11 cellular contexts compared by ENCODE assay signal in the genomic region with DNA sequence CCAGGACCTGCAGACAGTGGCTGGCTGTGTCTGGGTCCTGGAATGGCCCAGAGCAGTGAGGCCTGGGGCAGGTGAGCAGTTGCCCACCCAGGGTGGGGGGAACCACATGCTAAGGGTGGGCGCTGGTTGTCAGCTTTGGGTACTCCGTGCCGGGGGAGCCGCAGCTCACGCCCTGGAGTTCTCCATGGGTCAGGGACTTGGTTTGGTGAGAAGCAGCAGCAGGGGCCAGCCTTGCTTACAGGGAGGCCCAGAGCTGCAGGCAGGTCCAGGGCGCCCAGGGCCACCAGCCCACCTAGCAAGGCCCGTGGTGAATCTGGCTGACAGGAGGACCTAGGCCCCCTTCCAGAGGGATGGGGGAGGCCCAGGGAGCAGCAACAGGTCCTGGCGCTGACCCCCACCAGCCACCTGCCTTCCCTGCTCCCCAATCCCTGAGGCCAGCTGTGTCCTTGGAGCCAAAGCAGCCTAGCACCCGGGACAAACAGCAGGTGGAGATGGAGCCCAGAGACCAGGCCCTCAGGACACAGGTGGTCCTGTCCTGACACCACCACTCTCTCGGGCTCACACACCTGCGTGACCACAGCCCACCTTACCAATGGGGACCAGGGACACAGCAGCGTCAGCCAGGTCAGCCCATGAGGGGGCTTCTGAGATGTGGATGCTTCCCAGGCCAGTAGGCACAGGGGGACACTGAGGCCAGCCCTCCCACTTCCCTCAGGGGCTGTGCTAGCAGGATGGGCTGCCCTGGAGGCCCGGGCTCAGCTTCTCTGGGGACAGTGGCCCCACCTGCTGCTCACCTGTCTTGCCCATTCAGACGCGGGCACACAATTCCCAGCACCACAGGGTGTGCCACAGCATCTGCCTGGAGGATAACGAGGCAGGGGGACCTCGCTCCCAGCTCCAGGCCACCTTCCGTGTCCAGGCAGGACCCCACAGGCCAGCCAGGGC. TPM values are rescaled to one million over a fixed set of nuclear protein-coding genes. Genes with fewer than 3 reads are reported as not detected.
DNase-seq lines count a peak whose midpoint lies in the region; ATAC-seq and TF ChIP-seq lines count a peak whose summit lies in the region.
"Had no signal": no experiment of that assay in that cellular context is flagged by ENCODE, and none has a peak within 500 bp of the region (broad histone marks: within the 10 kb centered on the region; RNA-seq: fewer than 3 reads in every experiment).

No MANE protein-coding gene starts in this region.

- H3K36me3 Mint-ChIP-seq in activated T-helper 2 cell treated with anti-CD3 and anti-CD28 coated beads, Interferon-gamma antibody, Interleukin-2, Interleukin-4, amounts not matched to agents 10 μg/mL and 5 μg/mL and 100 μg/mL, durations not matched to agents 14 hours and 24 hours and 36 hours (ENCODE audit: low read depth), result no peaks in the 10 kb centered on the region
- H3K36me3 Mint-ChIP-seq in activated T-helper 1 cell treated with anti-CD3 and anti-CD28 coated beads, Interleukin-12 subunit alpha, Interleukin-12 subunit beta, Interleukin-2, Interleukin-4 antibody, amounts not matched to agents 30 ng/mL and 10 ng/mL and 1 ng/mL, durations not matched to agents 14 hours and 24 hours and 36 hours (ENCODE audit: low read depth), result no peaks in the 10 kb centered on the region

- H3K23ac ChIP-seq in trophoblast cell (ENCODE audit: low read length), result no peak overlapping the region

- no peak overlapping the region for H3K4me3 ChIP-seq in DND-41 (ENCODE audit: low read depth in 1 of 2, low read length in 2 of 2)
- H3K4me3 ChIP-seq in iPS-15b (ENCODE audit: low read depth, low read length), result no peak overlapping the region
- peak overlapping the region in 2 of 4 donors; percentile 13 to 96 for H3K4me3 ChIP-seq in gastrocnemius medialis
- no peak overlapping the region for H3K4me3 ChIP-seq in trophoblast cell (ENCODE audit: low read depth, low read length)
- H3K4me3 ChIP-seq: GM23338 had no signal

- H3K36me3 ChIP-seq in DND-41 (ENCODE audit: insufficient read depth, low read length) (peaks cover 55% of the 10 kb centered on the region), iPS-15b (ENCODE audit: control insufficient read depth, insufficient read depth, low read length) (peaks cover 11% of the 10 kb centered on the region), gastrocnemius medialis (peaks cover 0 to 11% of the 10 kb centered on the region in 2 donors), trophoblast cell (ENCODE audit: control insufficient read depth in 1 of 2, insufficient read depth in 2 of 2, low read length in 2 of 2) (peaks cover 51 to 56% of the 10 kb centered on the region in 2 experiments)

- H3K9me3 ChIP-seq in DND-41 (ENCODE audit: insufficient read depth, low read length, severe bottlenecking) (no peaks in the 10 kb centered on the region), iPS-15b (ENCODE audit: control insufficient read depth, insufficient read depth, low read length) (no peaks in the 10 kb centered on the region), gastrocnemius medialis (no peaks in the 10 kb centered on the region), trophoblast cell (ENCODE audit: insufficient read depth, low read depth, low read length) (peaks cover 2% of the 10 kb centered on the region)

- H3K4me1 Mint-ChIP-seq in activated T-helper 2 cell treated with anti-CD3 and anti-CD28 coated beads, Interferon-gamma antibody, Interleukin-2, Interleukin-4, amounts not matched to agents 10 μg/mL and 5 μg/mL and 100 μg/mL, durations not matched to agents 14 hours and 24 hours and 36 hours (ENCODE audit: low read depth), result no peaks in the 10 kb centered on the region
- no peaks in the 10 kb centered on the region for H3K4me1 Mint-ChIP-seq in activated T-helper 1 cell treated with anti-CD3 and anti-CD28 coated beads, Interleukin-12 subunit alpha, Interleukin-12 subunit beta, Interleukin-2, Interleukin-4 antibody, amounts not matched to agents 30 ng/mL and 10 ng/mL and 1 ng/mL, durations not matched to agents 14 hours and 24 hours and 36 hours (ENCODE audit: low read depth)

- H3K79me1 ChIP-seq in trophoblast cell (ENCODE audit: low read length), result peaks cover 10% of the 10 kb centered on the region

- in situ Hi-C loops in gastrocnemius medialis (cut with MboI; ENCODE audit: low sequenced_read_pairs in 4 of 4), result no loop called here

- H2AK5ac ChIP-seq in trophoblast cell (ENCODE audit: low read length), result no peak overlapping the region

- TF ChIP-seq POLR2A in gastrocnemius medialis (IDR thresholded peaks at IDR 0.05), result no peak

- H3K27ac Mint-ChIP-seq in activated T-helper 2 cell treated with anti-CD3 and anti-CD28 coated beads, Interferon-gamma antibody, Interleukin-2, Interleukin-4, amounts not matched to agents 10 μg/mL and 5 μg/mL and 100 μg/mL, durations not matched to agents 14 hours and 24 hours and 36 hours, result no peak overlapping the region
- no peak overlapping the region for H3K27ac Mint-ChIP-seq in activated T-helper 1 cell treated with anti-CD3 and anti-CD28 coated beads, Interleukin-12 subunit alpha, Interleukin-12 subunit beta, Interleukin-2, Interleukin-4 antibody, amounts not matched to agents 30 ng/mL and 10 ng/mL and 1 ng/mL, durations not matched to agents 14 hours and 24 hours and 36 hours
- H3K27ac Mint-ChIP-seq: GM23338 had no signal

- TF ChIP-seq CTCF in DND-41 (IDR thresholded peaks at IDR 0.05; ENCODE audit: borderline replicate concordance, extremely low read depth, low read length, poor library complexity, severe bottlenecking) (no peak), gastrocnemius medialis (IDR thresholded peaks at IDR 0.05 in 4 of 5, conservative IDR thresholded peaks at IDR 0.05 in 1 of 5) (no peak)

- H3K4me1 ChIP-seq in DND-41 (ENCODE audit: insufficient read depth, low read length) (peaks cover 32% of the 10 kb centered on the region), iPS-15b (ENCODE audit: control insufficient read depth, insufficient read depth, low read length) (no peaks in the 10 kb centered on the region), gastrocnemius medialis (peaks cover 60 to 85% of the 10 kb centered on the region in 2 donors), trophoblast cell (ENCODE audit: control insufficient read depth in 1 of 2, insufficient read depth in 2 of 2, low read length in 2 of 2) (peaks cover 9 to 14% of the 10 kb centered on the region in 2 experiments)

- H4K8ac ChIP-seq in trophoblast cell (ENCODE audit: low read depth, low read length), result no peak overlapping the region

- no peaks in the 10 kb centered on the region for H3K9me3 Mint-ChIP-seq in activated T-helper 2 cell treated with anti-CD3 and anti-CD28 coated beads, Interferon-gamma antibody, Interleukin-2, Interleukin-4, amounts not matched to agents 10 μg/mL and 5 μg/mL and 100 μg/mL, durations not matched to agents 14 hours and 24 hours and 36 hours
- no peaks in the 10 kb centered on the region for H3K9me3 Mint-ChIP-seq in activated T-helper 1 cell treated with anti-CD3 and anti-CD28 coated beads, Interleukin-12 subunit alpha, Interleukin-12 subunit beta, Interleukin-2, Interleukin-4 antibody, amounts not matched to agents 30 ng/mL and 10 ng/mL and 1 ng/mL, durations not matched to agents 14 hours and 24 hours and 36 hours
- H3K9me3 Mint-ChIP-seq: GM23338 had no signal

- no peak overlapping the region for H3K27ac ChIP-seq in DND-41 (ENCODE audit: low read length)
- H3K27ac ChIP-seq in gastrocnemius medialis, result peak overlapping the region; percentile 85 to 98 (median 94)
- no peak overlapping the region for H3K27ac ChIP-seq in trophoblast cell (ENCODE audit: low read depth, low read length)

- no peak overlapping the region for H2BK120ac ChIP-seq in trophoblast cell (ENCODE audit: insufficient read depth, low read length, poor library complexity)

- ATAC-seq in DND-41 (ENCODE audit: insufficient read depth, low read depth) (no peak), gastrocnemius medialis (no peak)
- ATAC-seq in stimulated activated naive CD8-positive, alpha-beta T cell treated with anti-CD3 and anti-CD28 coated beads, Interleukin-15, Interleukin-2, amounts not matched to agents 100 U/mL and 50 U/mL, for 24 hours, result no peak
- ATAC-seq: GM23338 had no signal

- H3K9ac ChIP-seq in DND-41 (ENCODE audit: low read depth, low read length), result no peak overlapping the region
- peak overlapping the region; percentile 26 for H3K9ac ChIP-seq in iPS-15b (ENCODE audit: low read depth, low read length)
- H3K9ac ChIP-seq in trophoblast cell (ENCODE audit: low read length), result no peak overlapping the region

- no CpG with 5 or more reads among the region's 18 CpGs for WGBS in trophoblast cell (ENCODE audit: extremely low coverage, insufficient coverage, insufficient read length)

- peaks cover 32% of the 10 kb centered on the region for H3K79me2 ChIP-seq in DND-41 (ENCODE audit: insufficient read depth, low read length)
- H3K79me2 ChIP-seq in trophoblast cell (ENCODE audit: control insufficient read depth, insufficient read depth, low read length, poor library complexity), result peaks cover 9% of the 10 kb centered on the region

- no peak overlapping the region for H4K12ac ChIP-seq in trophoblast cell (ENCODE audit: low read depth, low read length)

- H2AFZ ChIP-seq in DND-41 (ENCODE audit: low read depth, low read length) (no peak overlapping the region), trophoblast cell (ENCODE audit: insufficient read depth, low read length, poor library complexity) (no peak overlapping the region)
- H2AFZ ChIP-seq: GM23338 had no signal

- intact Hi-C loops in activated T-helper 2 cell treated with anti-CD3 and anti-CD28 coated beads, Interferon-gamma antibody, Interleukin-2, Interleukin-4, amounts not matched to agents 10 μg/mL and 5 μg/mL and 100 μg/mL, durations not matched to agents 14 hours and 24 hours and 36 hours (cut with micrococcal nuclease), result no loop called here
- intact Hi-C loops in gastrocnemius medialis (cut with DNase I; ENCODE audit: low total_unique reads), result no loop called here
- intact Hi-C loops in activated T-helper 1 cell treated with anti-CD3 and anti-CD28 coated beads, Interleukin-12 subunit alpha, Interleukin-12 subunit beta, Interleukin-2, Interleukin-4 antibody, amounts not matched to agents 30 ng/mL and 10 ng/mL and 1 ng/mL, durations not matched to agents 14 hours and 24 hours and 36 hours (cut with micrococcal nuclease), result no loop called here

- no peaks in the 10 kb centered on the region for H3K27me3 Mint-ChIP-seq in activated T-helper 2 cell treated with anti-CD3 and anti-CD28 coated beads, Interferon-gamma antibody, Interleukin-2, Interleukin-4, amounts not matched to agents 10 μg/mL and 5 μg/mL and 100 μg/mL, durations not matched to agents 14 hours and 24 hours and 36 hours (ENCODE audit: low read depth)
- no peaks in the 10 kb centered on the region for H3K27me3 Mint-ChIP-seq in activated T-helper 1 cell treated with anti-CD3 and anti-CD28 coated beads, Interleukin-12 subunit alpha, Interleukin-12 subunit beta, Interleukin-2, Interleukin-4 antibody, amounts not matched to agents 30 ng/mL and 10 ng/mL and 1 ng/mL, durations not matched to agents 14 hours and 24 hours and 36 hours (ENCODE audit: insufficient read depth)

- H4K91ac ChIP-seq in trophoblast cell (ENCODE audit: low read depth, low read length), result no peak overlapping the region

- H3K27me3 ChIP-seq in DND-41 (ENCODE audit: insufficient read depth, low read length, poor library complexity), result no peaks in the 10 kb centered on the region
- no peaks in the 10 kb centered on the region for H3K27me3 ChIP-seq in iPS-15b (ENCODE audit: control insufficient read depth, insufficient read depth, low read length)
- no peaks in the 10 kb centered on the region for H3K27me3 ChIP-seq in gastrocnemius medialis
- no peaks in the 10 kb centered on the region for H3K27me3 ChIP-seq in trophoblast cell (ENCODE audit: insufficient read depth, low read length)

- peaks cover 68% of the 10 kb centered on the region for H4K20me1 ChIP-seq in DND-41 (ENCODE audit: insufficient read depth, low read length)

- H3K14ac ChIP-seq in trophoblast cell (ENCODE audit: low read length), result no peak overlapping the region

- DNase-seq in DND-41 (no peak), gastrocnemius medialis (peak in 1 of 2 donors; percentile 12), DMS79 treated with DMSO at 0.1 percent for 48 hours (lab: John Stamatoyannopoulos, UW) (no peak), trophoblast cell (no peak)
- DNase-seq in activated T-helper 2 cell treated with anti-CD3 and anti-CD28 coated beads, Interferon-gamma antibody, Interleukin-2, Interleukin-4, amounts not matched to agents 10 μg/mL and 5 μg/mL and 100 μg/mL, durations not matched to agents 14 hours and 24 hours and 36 hours (ENCODE audit: low spot score), result peak; percentile 7
- no peak for DNase-seq in stimulated activated naive CD8-positive, alpha-beta T cell treated with anti-CD3 and anti-CD28 coated beads, Interleukin-15, Interleukin-2, amounts not matched to agents 100 U/mL and 50 U/mL, for 24 hours
- DNase-seq in activated T-helper 1 cell treated with anti-CD3 and anti-CD28 coated beads, Interleukin-12 subunit alpha, Interleukin-12 subunit beta, Interleukin-2, Interleukin-4 antibody, amounts not matched to agents 30 ng/mL and 10 ng/mL and 1 ng/mL, durations not matched to agents 14 hours and 24 hours and 36 hours (ENCODE audit: low spot score), result no peak
- DNase-seq: NCI-H1930, small intestine had no signal

- no peak overlapping the region for H2BK12ac ChIP-seq in trophoblast cell (ENCODE audit: low read length)

- H3K4ac ChIP-seq in trophoblast cell (ENCODE audit: low read depth, low read length), result no peak overlapping the region

- no peak overlapping the region for H3K18ac ChIP-seq in trophoblast cell (ENCODE audit: low read length)

- H2BK5ac ChIP-seq in trophoblast cell (ENCODE audit: low read depth, low read length, poor library complexity), result no peak overlapping the region

- H3K4me2 ChIP-seq in DND-41 (ENCODE audit: insufficient read depth, low read length) (0 out of 2 replicates have a peak overlapping the region, but pooled peaks have one; percentile 3), trophoblast cell (ENCODE audit: low read length) (no peak overlapping the region)
- H3K4me2 ChIP-seq: GM23338 had no signal

- H3K4me3 Mint-ChIP-seq in activated T-helper 2 cell treated with anti-CD3 and anti-CD28 coated beads, Interferon-gamma antibody, Interleukin-2, Interleukin-4, amounts not matched to agents 10 μg/mL and 5 μg/mL and 100 μg/mL, durations not matched to agents 14 hours and 24 hours and 36 hours (ENCODE audit: low read depth), result no peak overlapping the region
- no peak overlapping the region for H3K4me3 Mint-ChIP-seq in activated T-helper 1 cell treated with anti-CD3 and anti-CD28 coated beads, Interleukin-12 subunit alpha, Interleukin-12 subunit beta, Interleukin-2, Interleukin-4 antibody, amounts not matched to agents 30 ng/mL and 10 ng/mL and 1 ng/mL, durations not matched to agents 14 hours and 24 hours and 36 hours
- H3K4me3 Mint-ChIP-seq: GM23338 had no signal

RNA-seq across cellular contexts. Expression of gene MXD4, which starts 3.5 kb away (rescaled TPM):
- total RNA-seq in activated T-helper 2 cell treated with anti-CD3 and anti-CD28 coated beads, Interferon-gamma antibody, Interleukin-2, Interleukin-4, amounts not matched to agents 10 μg/mL and 5 μg/mL and 100 μg/mL, durations not matched to agents 14 hours and 24 hours and 36 hours, result 7.9 and 8.9 TPM in 2 replicates
- total RNA-seq in gastrocnemius medialis, result 10 to 100 TPM; 20.4 to 29.4 (median 27.7) TPM
- 7.9 and 10.1 TPM in 2 replicates for total RNA-seq in activated T-helper 1 cell treated with anti-CD3 and anti-CD28 coated beads, Interleukin-12 subunit alpha, Interleukin-12 subunit beta, Interleukin-2, Interleukin-4 antibody, amounts not matched to agents 30 ng/mL and 10 ng/mL and 1 ng/mL, durations not matched to agents 14 hours and 24 hours and 36 hours
- polyA plus RNA-seq in trophoblast cell (2013), result 33.2 and 33.5 TPM in 2 replicates

RNA-seq across cellular contexts. Expression of gene HAUS3, which starts 16.4 kb away (rescaled TPM):
- total RNA-seq in activated T-helper 2 cell treated with anti-CD3 and anti-CD28 coated beads, Interferon-gamma antibody, Interleukin-2, Interleukin-4, amounts not matched to agents 10 μg/mL and 5 μg/mL and 100 μg/mL, durations not matched to agents 14 hours and 24 hours and 36 hours, result 17.1 and 18.6 TPM in 2 replicates
- total RNA-seq in gastrocnemius medialis, result 10 to 100 TPM in 2 of 4 donors, 1 to 10 TPM in 2; 4.8 to 12.1 (median 9.5) TPM
- 19.2 and 19.9 TPM in 2 replicates for total RNA-seq in activated T-helper 1 cell treated with anti-CD3 and anti-CD28 coated beads, Interleukin-12 subunit alpha, Interleukin-12 subunit beta, Interleukin-2, Interleukin-4 antibody, amounts not matched to agents 30 ng/mL and 10 ng/mL and 1 ng/mL, durations not matched to agents 14 hours and 24 hours and 36 hours
- 13.2 and 13.7 TPM in 2 replicates for polyA plus RNA-seq in trophoblast cell (2013)

RNA-seq across cellular contexts. Expression of gene POLN, which starts 16.4 kb away (rescaled TPM):
- 1.3 and 1.4 TPM in 2 replicates for total RNA-seq in activated T-helper 2 cell treated with anti-CD3 and anti-CD28 coated beads, Interferon-gamma antibody, Interleukin-2, Interleukin-4, amounts not matched to agents 10 μg/mL and 5 μg/mL and 100 μg/mL, durations not matched to agents 14 hours and 24 hours and 36 hours
- 1 to 10 TPM in 1 of 4 donors, under 1 TPM in 2, not detected in 1; 0.71 to 2.0 (median 0.86) TPM for total RNA-seq in gastrocnemius medialis
- 2.1 and 3.5 TPM in 2 replicates for total RNA-seq in activated T-helper 1 cell treated with anti-CD3 and anti-CD28 coated beads, Interleukin-12 subunit alpha, Interleukin-12 subunit beta, Interleukin-2, Interleukin-4 antibody, amounts not matched to agents 30 ng/mL and 10 ng/mL and 1 ng/mL, durations not matched to agents 14 hours and 24 hours and 36 hours
- 1.2 and 1.5 TPM in 2 replicates for polyA plus RNA-seq in trophoblast cell (2013)

Comparison
In these comparisons a context has a peak if more than half of its experiments do, and no peak if none do; other contexts are left out.
1. H3K27ac ChIP-seq: peak in gastrocnemius medialis (4 of 4); none in DND-41 (single experiment) and trophoblast cell (single experiment).